In genomic region chr10:21527634-21528451, GRCh38 we compare ENCODE assay signal across 8 cellular contexts. TPM values are rescaled to one million over a fixed set of nuclear protein-coding genes. Genes with fewer than 3 reads are reported as not detected.
A peak's percentile ranks its signal among the peaks of the same experiment; 100 is the strongest.
DNase-seq lines count a peak whose midpoint lies in the region; ATAC-seq, FAIRE-seq and TF ChIP-seq lines count a peak whose summit lies in the region.

No MANE protein-coding gene starts in this region.

- TF ChIP-seq POLR2A in NB4 (IDR thresholded peaks at IDR 0.05; ENCODE audit: extremely low read depth, insufficient read length): no peak
- no peak for TF ChIP-seq POLR2A in body of pancreas (IDR thresholded peaks at IDR 0.05)
- TF ChIP-seq POLR2A in lower leg skin (IDR thresholded peaks at IDR 0.05): no peak
- TF ChIP-seq POLR2A in tibial nerve (IDR thresholded peaks at IDR 0.05): no peak

- FAIRE-seq in G401.6 (lab: Jason Lieb, UNC): peak; percentile 97

- DNase-seq in NB4 (ENCODE audit: low read depth): peak; percentile 22
- no peak for DNase-seq in body of pancreas
- DNase-seq in lower leg skin (ENCODE audit: low spot score in 2 of 2): no peak
- DNase-seq in tibial nerve (ENCODE audit: low spot score in 2 of 2): no peak
- DNase-seq in NK-92 treated with Interleukin-12 subunit alpha and Interleukin-12 subunit beta, amount 100 ng/mL, for 24 hours (lab: John Stamatoyannopoulos, UW): no peak

- ATAC-seq in body of pancreas (no peak), HG03135 (IDR thresholded peaks at IDR 0.05; ENCODE audit: unreplicated experiment) (no peak), HG02970 (IDR thresholded peaks at IDR 0.05; ENCODE audit: low FRiP score, unreplicated experiment) (no peak)

- H3K4me1 ChIP-seq in body of pancreas: peaks cover 23% of the 10 kb centered on the region
- H3K4me1 ChIP-seq in tibial nerve: peaks cover 0 to 49% (median 3%) of the 10 kb centered on the region in 4 donors

- H3K4me3 ChIP-seq in NB4 (ENCODE audit: low read depth, low read length) (peak overlapping the region; percentile 64), body of pancreas (peak overlapping the region in 1 of 2 donors; percentile 25), lower leg skin (ENCODE audit: low read depth, poor library complexity, severe bottlenecking) (peak overlapping the region; percentile 58), tibial nerve (peak overlapping the region; percentile 37 to 73 (median 64))

- H3K36me3 ChIP-seq in body of pancreas (replicated peaks in 1 of 2; ENCODE audit: insufficient read depth in 1 of 2, low read depth in 2 of 2): no peaks in the 10 kb centered on the region
- no peaks in the 10 kb centered on the region for H3K36me3 ChIP-seq in tibial nerve

- no peaks in the 10 kb centered on the region for H3K27me3 ChIP-seq in body of pancreas
- H3K27me3 ChIP-seq in tibial nerve: no peaks in the 10 kb centered on the region

- intact Hi-C loops in body of pancreas (cut with DNase I): no loop called here
- intact Hi-C loops in lower leg skin (cut with DNase I; ENCODE audit: low total_unique reads): loop anchor here (2.0 kb wide), 1 partner anchor 795 kb away; no protein-coding TSS in a partner anchor

- TF ChIP-seq CTCF in NB4 (IDR thresholded peaks at IDR 0.05; ENCODE audit: low read depth, low read length): no peak
- no peak for TF ChIP-seq CTCF in body of pancreas (IDR thresholded peaks at IDR 0.05)
- TF ChIP-seq CTCF in lower leg skin (IDR thresholded peaks at IDR 0.05): no peak
- no peak for TF ChIP-seq CTCF in tibial nerve (IDR thresholded peaks at IDR 0.05)

- no peak for TF ChIP-seq EP300 in tibial nerve (IDR thresholded peaks at IDR 0.05)

- WGBS in body of pancreas, 2 donors: 19 to 21% methylated on average over 18 of the region's 18 CpGs
- WGBS in lower leg skin, 2 donors: 5 to 6% methylated on average over 18 of the region's 18 CpGs
- WGBS in tibial nerve, 2 donors: 9 to 11% methylated on average over 18 of the region's 18 CpGs

- no peaks in the 10 kb centered on the region for H3K9me3 ChIP-seq in body of pancreas
- H3K9me3 ChIP-seq in tibial nerve: no peaks in the 10 kb centered on the region

- H3K27ac ChIP-seq in body of pancreas (peak overlapping the region; percentile 95 to 99 (median 97)), tibial nerve (peak overlapping the region; percentile 95 to 99 (median 97))

RNA-seq across cellular contexts. Expression of gene SKIDA1, which starts 2.4 kb away (rescaled TPM):
- total RNA-seq in body of pancreas (1 to 10 TPM in 1 of 2 donors, under 1 TPM in 1; 0.78 to 1.3 TPM), lower leg skin (1 to 10 TPM in 2 of 4 donors, under 1 TPM in 2; 0.38 to 1.4 (median 0.96) TPM), tibial nerve (1 to 10 TPM in 3 of 4 donors, under 1 TPM in 1; 0.39 to 5.2 (median 2.3) TPM)

RNA-seq across cellular contexts. Expression of gene MLLT10, which starts 6.2 kb away (rescaled TPM):
- 10 to 100 TPM; 23.7 to 30.1 TPM for total RNA-seq in body of pancreas
- total RNA-seq in lower leg skin: 100 to 1,000 TPM in 1 of 4 donors, 10 to 100 TPM in 3; 42.8 to 283 (median 48.5) TPM
- total RNA-seq in tibial nerve: 10 to 100 TPM; 40.6 to 60.9 (median 47.5) TPM
